31 cellular contexts compared by ENCODE assay signal in the genomic region with DNA sequence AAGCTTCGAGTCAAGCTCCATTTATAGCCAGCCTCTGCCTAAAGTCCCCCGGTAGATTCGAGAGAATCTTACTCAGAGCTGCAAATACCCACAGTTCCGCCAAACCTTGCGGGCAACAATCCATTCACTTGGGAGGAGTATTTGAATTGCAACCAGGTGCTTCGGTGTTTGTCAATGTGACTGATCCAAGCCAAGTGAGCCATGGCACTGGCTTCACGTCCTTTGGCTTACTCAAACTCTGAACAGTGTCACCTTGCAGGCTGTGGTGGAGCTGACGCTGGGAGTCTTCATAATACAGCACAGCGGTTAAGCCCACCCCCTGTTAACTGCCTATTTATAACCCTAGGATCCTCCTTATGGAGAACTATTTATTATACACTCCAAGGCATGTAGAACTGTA. TPM values are rescaled to one million over a fixed set of nuclear protein-coding genes. Genes with fewer than 3 reads are reported as not detected.
DNase-seq lines count a peak whose midpoint lies in the region; ATAC-seq and TF ChIP-seq lines count a peak whose summit lies in the region.
"Had no signal": no experiment of that assay in that cellular context is flagged by ENCODE, and none has a peak within 500 bp of the region (broad histone marks: within the 10 kb centered on the region; RNA-seq: fewer than 3 reads in every experiment).

No MANE protein-coding gene starts in this region.

- H3K27ac ChIP-seq in CD4-positive, alpha-beta T cell (ENCODE audit: low read depth, low read length): peak overlapping the region; percentile 74
- H3K27ac ChIP-seq in CD8-positive, alpha-beta T cell (ENCODE audit: low read depth, low read length): no peak overlapping the region
- H3K27ac ChIP-seq: ascending aorta, heart left ventricle, SJSA1, transverse colon had no signal

- POLR2A ChIA-PET in CD4-positive, alpha-beta T cell (lab: Charles Lee): interaction anchor here (0.7 to 4.5 kb wide), 19 partner anchors 8 to 103 kb away, joined by 3 to 72 read pairs (median 8); no protein-coding TSS in a partner anchor
- POLR2A ChIA-PET in T-cell (lab: Charles Lee): interaction anchor here in 1 of 2 donors (0.6 to 1.4 kb wide), 3 partner anchors 10 to 35 kb away, joined by 3 to 11 read pairs (median 3); no protein-coding TSS in a partner anchor
- POLR2A ChIA-PET in CD8-positive, alpha-beta T cell (lab: Charles Lee): interaction anchor here (0.7 to 2.5 kb wide), 5 partner anchors 12 to 36 kb away, joined by 3 to 7 read pairs (median 3); no protein-coding TSS in a partner anchor

- DNase-seq in T-helper 1 cell: no peak
- DNase-seq in CD4-positive, alpha-beta T cell: peak in 1 of 10 experiments; percentile 24
- no peak for DNase-seq in T-cell
- peak; percentile 22 for DNase-seq in activated naive CD4-positive, alpha-beta T cell treated with anti-CD3 and anti-CD28 coated beads, Interleukin-2, amount 50 U/mL, for 16 hours
- DNase-seq in ACHN: no peak
- no peak for DNase-seq in CD8-positive, alpha-beta T cell
- no peak for DNase-seq in NCI-H748 (lab: John Stamatoyannopoulos, UW; ENCODE audit: unreplicated experiment)
- DNase-seq: COR-L47; cortex of kidney; DMS79; foreskin fibroblast; GDM1; H9; heart left ventricle; Kasumi-1; kidney; naive thymus-derived CD8-positive, alpha-beta T cell; NCI-H1436; NCI-H2171; NCI-H526; stimulated activated CD8-positive, alpha-beta memory T cell treated with anti-CD3 and anti-CD28 coated beads, Interleukin-4, amount 100 ng/mL, for 48 hours; transverse colon had no signal

- intact Hi-C loops in CD4-positive, alpha-beta T cell (cut with DNase I, micrococcal nuclease): loop anchor here in 1 of 2 experiments (1.0 kb wide), 1 partner anchor 9 kb away; no protein-coding TSS in a partner anchor
- intact Hi-C loops in CD8-positive, alpha-beta T cell (cut with DNase I, micrococcal nuclease): loop anchor here in 1 of 2 experiments (5.0 kb wide), 1 partner anchor 33 kb away; no protein-coding TSS in a partner anchor

- H3K4me3 ChIP-seq in CD8-positive, alpha-beta T cell (ENCODE audit: low read depth, low read length): no peak overlapping the region
- H3K4me3 ChIP-seq: ascending aorta, heart left ventricle, SJSA1, transverse colon had no signal

- no peak for TF ChIP-seq CTCF in CD4-positive, alpha-beta T cell (IDR thresholded peaks at IDR 0.05)
- no peak for TF ChIP-seq CTCF in CD8-positive, alpha-beta T cell (IDR thresholded peaks at IDR 0.05)

- CTCF ChIA-PET in CD4-positive, alpha-beta T cell (lab: Charles Lee): interaction anchor here (1.1 to 1.6 kb wide), 4 partner anchors 22 to 52 kb away, joined by 3 to 5 read pairs (median 4); no protein-coding TSS in a partner anchor
- CTCF ChIA-PET in T-cell (lab: Charles Lee): interaction anchor here in 1 of 2 donors (0.7 to 1.2 kb wide), 3 partner anchors 24 to 51 kb away, joined by 4 read pairs; no protein-coding TSS in a partner anchor
- CTCF ChIA-PET in CD8-positive, alpha-beta T cell (lab: Charles Lee): interaction anchor here (1.0 kb wide), 1 partner anchor 35 kb away, joined by 3 read pairs; no protein-coding TSS in a partner anchor

- peaks cover 83% of the 10 kb centered on the region for H3K4me1 Mint-ChIP-seq in T-helper 1 cell treated with Interleukin-12 subunit alpha and Interleukin-12 subunit beta and Interleukin-4 antibody, amounts not matched to agents 30 μg/mL and 1 μg/mL, for 36 hours (ENCODE audit: low read depth)
- peaks cover 96% of the 10 kb centered on the region for H3K4me1 Mint-ChIP-seq in CD4-positive, alpha-beta T cell (ENCODE audit: low read depth)
- peaks cover 79 to 93% (median 88%) of the 10 kb centered on the region in 3 donors for H3K4me1 Mint-ChIP-seq in T-cell
- H3K4me1 Mint-ChIP-seq in CD8-positive, alpha-beta T cell (ENCODE audit: low read depth): peaks cover 67% of the 10 kb centered on the region
- H3K4me1 Mint-ChIP-seq: mesothelial cell of epicardium had no signal

- no peaks in the 10 kb centered on the region for H3K27me3 Mint-ChIP-seq in T-helper 1 cell treated with Interleukin-12 subunit alpha and Interleukin-12 subunit beta and Interleukin-4 antibody, amounts not matched to agents 30 μg/mL and 1 μg/mL, for 36 hours (ENCODE audit: low read depth)
- no peaks in the 10 kb centered on the region for H3K27me3 Mint-ChIP-seq in CD4-positive, alpha-beta T cell
- peaks cover 0 to 17% of the 10 kb centered on the region in 2 donors for H3K27me3 Mint-ChIP-seq in T-cell
- no peaks in the 10 kb centered on the region for H3K27me3 Mint-ChIP-seq in CD8-positive, alpha-beta T cell (ENCODE audit: low read depth)
- H3K27me3 Mint-ChIP-seq: B cell; naive thymus-derived CD8-positive, alpha-beta T cell had no signal

- no peaks in the 10 kb centered on the region for H3K36me3 ChIP-seq in CD8-positive, alpha-beta T cell (ENCODE audit: insufficient read depth, low read length)
- H3K36me3 ChIP-seq: ascending aorta, SJSA1, transverse colon had no signal

- H3K27me3 ChIP-seq in CD4-positive, alpha-beta T cell (ENCODE audit: control insufficient read depth, insufficient read depth, low read length): no peaks in the 10 kb centered on the region
- H3K27me3 ChIP-seq in CD8-positive, alpha-beta T cell (ENCODE audit: insufficient read depth, low read length): no peaks in the 10 kb centered on the region
- H3K27me3 ChIP-seq: ascending aorta, heart left ventricle, SJSA1, transverse colon had no signal

- H3K9me3 Mint-ChIP-seq in T-helper 1 cell treated with Interleukin-12 subunit alpha and Interleukin-12 subunit beta and Interleukin-4 antibody, amounts not matched to agents 30 μg/mL and 1 μg/mL, for 36 hours: peaks cover 5% of the 10 kb centered on the region
- H3K9me3 Mint-ChIP-seq in CD4-positive, alpha-beta T cell: no peaks in the 10 kb centered on the region
- no peaks in the 10 kb centered on the region for H3K9me3 Mint-ChIP-seq in T-cell
- H3K9me3 Mint-ChIP-seq in CD8-positive, alpha-beta T cell: no peaks in the 10 kb centered on the region

- peak overlapping the region; percentile 98 for H3K4me3 Mint-ChIP-seq in T-helper 1 cell treated with Interleukin-12 subunit alpha and Interleukin-12 subunit beta and Interleukin-4 antibody, amounts not matched to agents 30 μg/mL and 1 μg/mL, for 36 hours
- H3K4me3 Mint-ChIP-seq in CD4-positive, alpha-beta T cell: peak overlapping the region; percentile 99
- H3K4me3 Mint-ChIP-seq in T-cell: peak overlapping the region; percentile 37 to 86 (median 58)
- H3K4me3 Mint-ChIP-seq in CD8-positive, alpha-beta T cell: no peak overlapping the region
- H3K4me3 Mint-ChIP-seq: H9, mesothelial cell of epicardium had no signal

- peaks cover 54% of the 10 kb centered on the region for H3K4me1 ChIP-seq in CD8-positive, alpha-beta T cell (ENCODE audit: insufficient read depth, low read length)
- H3K4me1 ChIP-seq: ascending aorta, heart left ventricle, SJSA1, transverse colon had no signal

- in situ Hi-C loops in ACHN (cut with HindIII; ENCODE audit: low pct_ligation_motif_present, low pct_unique_long_range_greater_than_20kb, low sequenced_read_pairs): no loop called here

- peak; percentile 34 for ATAC-seq in CD4-positive, alpha-beta T cell (ENCODE audit: poor library complexity)
- peak; percentile 10 to 14 (median 13) for ATAC-seq in T-cell (replicated peaks in 1 of 4)
- no peak for ATAC-seq in CD8-positive, alpha-beta T cell
- ATAC-seq: esophagus mucosa; heart left ventricle; HepG2; naive thymus-derived CD8-positive, alpha-beta T cell had no signal

- H3K9me3 ChIP-seq in CD4-positive, alpha-beta T cell (ENCODE audit: control insufficient read depth, low read length): no peaks in the 10 kb centered on the region
- H3K9me3 ChIP-seq in CD8-positive, alpha-beta T cell (ENCODE audit: low read length): no peaks in the 10 kb centered on the region
- H3K9me3 ChIP-seq: ascending aorta, heart left ventricle, SJSA1, transverse colon had no signal

- H3K27ac Mint-ChIP-seq in T-helper 1 cell treated with Interleukin-12 subunit alpha and Interleukin-12 subunit beta and Interleukin-4 antibody, amounts not matched to agents 30 μg/mL and 1 μg/mL, for 36 hours: peak overlapping the region; percentile 91
- peak overlapping the region; percentile 92 for H3K27ac Mint-ChIP-seq in CD4-positive, alpha-beta T cell
- peak overlapping the region; percentile 88 to 99 for H3K27ac Mint-ChIP-seq in T-cell
- H3K27ac Mint-ChIP-seq in CD8-positive, alpha-beta T cell: no peak overlapping the region
- H3K27ac Mint-ChIP-seq: B cell, H9, mesothelial cell of epicardium had no signal

- peaks cover 77% of the 10 kb centered on the region for H3K36me3 Mint-ChIP-seq in T-helper 1 cell treated with Interleukin-12 subunit alpha and Interleukin-12 subunit beta and Interleukin-4 antibody, amounts not matched to agents 30 μg/mL and 1 μg/mL, for 36 hours (ENCODE audit: low read depth)
- peaks cover 96% of the 10 kb centered on the region for H3K36me3 Mint-ChIP-seq in CD4-positive, alpha-beta T cell (ENCODE audit: low read depth)
- peaks cover 56% of the 10 kb centered on the region for H3K36me3 Mint-ChIP-seq in T-cell
- peaks cover 24% of the 10 kb centered on the region for H3K36me3 Mint-ChIP-seq in CD8-positive, alpha-beta T cell
- H3K36me3 Mint-ChIP-seq: mesothelial cell of epicardium had no signal

RNA-seq across cellular contexts. Expression of gene CD40LG, which starts 11.2 kb away (rescaled TPM):
- 10 to 100 TPM; 44.7 to 47.6 TPM for total RNA-seq in CD4-positive, alpha-beta T cell
- total RNA-seq in T-cell: 10 to 100 TPM; 23.8 to 38.4 (median 37.1) TPM
- total RNA-seq in CD8-positive, alpha-beta T cell: 1 to 10 TPM; 1.2 to 1.5 TPM
- total RNA-seq: ascending aorta, cardiac septum, esophagus mucosa, H9, HepG2, mesothelial cell of epicardium, RPMI7951, SJSA1 had no signal

Comparison
In these comparisons a context has a peak if more than half of its experiments do, and no peak if none do; other contexts are left out.
1. RNA of gene CD40LG, which starts 11.2 kb away (total RNA-seq): 44.7 to 47.6 TPM in CD4-positive, alpha-beta T cell and 23.8 to 38.4 TPM in T-cell; 1.2 to 1.5 TPM in CD8-positive, alpha-beta T cell; every median in the first group is over 4 times any median in the second.